Comparison of ENCODE assay signal across 13 cellular contexts in genomic region chr10:112390125-112390703, GRCh38. TPM values are rescaled to one million over a fixed set of nuclear protein-coding genes. Genes with fewer than 3 reads are reported as not detected.
A peak's percentile ranks its signal among the peaks of the same experiment; 100 is the strongest.
DNase-seq lines count a peak whose midpoint lies in the region; ATAC-seq and TF ChIP-seq lines count a peak whose summit lies in the region.
"Had no signal": no experiment of that assay in that cellular context is flagged by ENCODE, and none has a peak within 500 bp of the region (broad histone marks: within the 10 kb centered on the region; RNA-seq: fewer than 3 reads in every experiment).

No MANE protein-coding gene starts in this region.

- no peaks in the 10 kb centered on the region for H3K27me3 Mint-ChIP-seq in activated CD4-positive, alpha-beta T cell treated with anti-CD3 and anti-CD28 coated beads for 36 hours
- H3K27me3 Mint-ChIP-seq in activated CD4-positive, alpha-beta T cell treated with anti-CD3 and anti-CD28 coated beads, Interleukin-2, amount 10 ng/mL, durations not matched to agents 7 days and 5 days, result no peaks in the 10 kb centered on the region
- no peaks in the 10 kb centered on the region for H3K27me3 Mint-ChIP-seq in activated T-helper 2 cell treated with anti-CD3 and anti-CD28 coated beads, Interferon-gamma antibody, Interleukin-2, Interleukin-4, amounts not matched to agents 10 μg/mL and 5 μg/mL and 100 μg/mL, durations not matched to agents 14 hours and 24 hours and 36 hours (ENCODE audit: low read depth)

- H3K36me3 Mint-ChIP-seq in activated CD4-positive, alpha-beta T cell treated with anti-CD3 and anti-CD28 coated beads for 36 hours (ENCODE audit: low read depth), result peaks cover 4% of the 10 kb centered on the region
- peaks cover 13% of the 10 kb centered on the region for H3K36me3 Mint-ChIP-seq in activated CD4-positive, alpha-beta T cell treated with anti-CD3 and anti-CD28 coated beads, Interleukin-2, amount 10 ng/mL, durations not matched to agents 7 days and 5 days (ENCODE audit: low read depth)
- peaks cover 42% of the 10 kb centered on the region for H3K36me3 Mint-ChIP-seq in activated T-helper 2 cell treated with anti-CD3 and anti-CD28 coated beads, Interferon-gamma antibody, Interleukin-2, Interleukin-4, amounts not matched to agents 10 μg/mL and 5 μg/mL and 100 μg/mL, durations not matched to agents 14 hours and 24 hours and 36 hours (ENCODE audit: low read depth)

- no peak for ATAC-seq in activated CD4-positive, alpha-beta T cell treated with anti-CD3 and anti-CD28 coated beads for 36 hours
- peak; percentile 35 for ATAC-seq in GM21447 (IDR thresholded peaks at IDR 0.05; ENCODE audit: unreplicated experiment)
- no peak for ATAC-seq in GM21737 (IDR thresholded peaks at IDR 0.05; ENCODE audit: unreplicated experiment)
- ATAC-seq: GM23338 had no signal

- H3K27ac Mint-ChIP-seq in activated CD4-positive, alpha-beta T cell treated with anti-CD3 and anti-CD28 coated beads for 36 hours, result peak overlapping the region; percentile 64
- H3K27ac Mint-ChIP-seq in activated CD4-positive, alpha-beta T cell treated with anti-CD3 and anti-CD28 coated beads, Interleukin-2, amount 10 ng/mL, durations not matched to agents 7 days and 5 days, result no peak overlapping the region
- H3K27ac Mint-ChIP-seq in activated T-helper 2 cell treated with anti-CD3 and anti-CD28 coated beads, Interferon-gamma antibody, Interleukin-2, Interleukin-4, amounts not matched to agents 10 μg/mL and 5 μg/mL and 100 μg/mL, durations not matched to agents 14 hours and 24 hours and 36 hours, result peak overlapping the region; percentile 43
- H3K27ac Mint-ChIP-seq: GM23338 had no signal

- POLR2A ChIA-PET in activated CD4-positive, alpha-beta T cell treated with anti-CD3 and anti-CD28 coated beads for 36 hours (lab: Charles Lee), result interaction anchor here (0.7 to 2.1 kb wide), 3 partner anchors 14 to 136 kb away, joined by 3 to 14 read pairs (median 4); no protein-coding TSS in a partner anchor
- POLR2A ChIA-PET in activated CD4-positive, alpha-beta T cell treated with anti-CD3 and anti-CD28 coated beads, Interleukin-2, amount 10 ng/mL, durations not matched to agents 7 days and 5 days (lab: Charles Lee), result no interaction called here

- peaks cover 6% of the 10 kb centered on the region for H3K4me1 ChIP-seq in smooth muscle cell (ENCODE audit: low read depth)
- H3K4me1 ChIP-seq: thyroid gland had no signal

- no peak for TF ChIP-seq CTCF in smooth muscle cell (IDR thresholded peaks at IDR 0.05; ENCODE audit: borderline replicate concordance, insufficient read depth, poor library complexity, severe bottlenecking)

- no peak overlapping the region for H3K9ac ChIP-seq in smooth muscle cell (ENCODE audit: low read depth)

- DNase-seq in activated CD4-positive, alpha-beta T cell treated with anti-CD3 and anti-CD28 coated beads for 36 hours, result no peak
- no peak for DNase-seq in activated CD4-positive, alpha-beta T cell treated with anti-CD3 and anti-CD28 coated beads, Interleukin-2, amount 10 ng/mL, durations not matched to agents 7 days and 5 days
- no peak for DNase-seq in activated T-helper 2 cell treated with anti-CD3 and anti-CD28 coated beads, Interferon-gamma antibody, Interleukin-2, Interleukin-4, amounts not matched to agents 10 μg/mL and 5 μg/mL and 100 μg/mL, durations not matched to agents 14 hours and 24 hours and 36 hours (ENCODE audit: low spot score)
- DNase-seq in smooth muscle cell (lab: John Stamatoyannopoulos, UW; ENCODE audit: unreplicated experiment) (no peak), NCI-H2029 (lab: John Stamatoyannopoulos, UW) (no peak)
- no peak for DNase-seq in effector CD4-positive, alpha-beta T cell
- DNase-seq: 8988T, NCI-H1092 treated with DMSO at 0.1 percent for 48 hours, NCI-H446 treated with DMSO at 0.1 percent for 48 hours had no signal

- no peak overlapping the region for H2AFZ ChIP-seq in smooth muscle cell (ENCODE audit: low read depth)

- H3K4me1 Mint-ChIP-seq in activated CD4-positive, alpha-beta T cell treated with anti-CD3 and anti-CD28 coated beads for 36 hours, result peaks cover 52% of the 10 kb centered on the region
- peaks cover 33% of the 10 kb centered on the region for H3K4me1 Mint-ChIP-seq in activated CD4-positive, alpha-beta T cell treated with anti-CD3 and anti-CD28 coated beads, Interleukin-2, amount 10 ng/mL, durations not matched to agents 7 days and 5 days
- H3K4me1 Mint-ChIP-seq in activated T-helper 2 cell treated with anti-CD3 and anti-CD28 coated beads, Interferon-gamma antibody, Interleukin-2, Interleukin-4, amounts not matched to agents 10 μg/mL and 5 μg/mL and 100 μg/mL, durations not matched to agents 14 hours and 24 hours and 36 hours (ENCODE audit: low read depth), result peaks cover 49% of the 10 kb centered on the region
- H3K4me1 Mint-ChIP-seq: GM23338 had no signal

- H3F3A ChIP-seq in smooth muscle cell (ENCODE audit: low read depth), result no peaks in the 10 kb centered on the region

- H3K4me3 ChIP-seq in smooth muscle cell, result no peak overlapping the region
- H3K4me3 ChIP-seq: GM23338, thyroid gland had no signal

- H4K20me1 ChIP-seq in smooth muscle cell (ENCODE audit: low read depth), result no peaks in the 10 kb centered on the region

- H3K4me3 Mint-ChIP-seq in activated CD4-positive, alpha-beta T cell treated with anti-CD3 and anti-CD28 coated beads for 36 hours, result no peak overlapping the region
- H3K4me3 Mint-ChIP-seq in activated CD4-positive, alpha-beta T cell treated with anti-CD3 and anti-CD28 coated beads, Interleukin-2, amount 10 ng/mL, durations not matched to agents 7 days and 5 days, result no peak overlapping the region
- no peak overlapping the region for H3K4me3 Mint-ChIP-seq in activated T-helper 2 cell treated with anti-CD3 and anti-CD28 coated beads, Interferon-gamma antibody, Interleukin-2, Interleukin-4, amounts not matched to agents 10 μg/mL and 5 μg/mL and 100 μg/mL, durations not matched to agents 14 hours and 24 hours and 36 hours (ENCODE audit: low read depth)
- H3K4me3 Mint-ChIP-seq: GM23338 had no signal

- H3K79me2 ChIP-seq in smooth muscle cell (ENCODE audit: low read depth), result no peaks in the 10 kb centered on the region

- intact Hi-C loops in activated CD4-positive, alpha-beta T cell treated with anti-CD3 and anti-CD28 coated beads for 36 hours (cut with DNase I, micrococcal nuclease), result no loop called here
- intact Hi-C loops in activated T-helper 2 cell treated with anti-CD3 and anti-CD28 coated beads, Interferon-gamma antibody, Interleukin-2, Interleukin-4, amounts not matched to agents 10 μg/mL and 5 μg/mL and 100 μg/mL, durations not matched to agents 14 hours and 24 hours and 36 hours (cut with micrococcal nuclease), result no loop called here

- WGBS in smooth muscle cell (ENCODE audit: low lambda C conversion rate), result 96% methylated on average over 3 of the region's 3 CpGs

- no peaks in the 10 kb centered on the region for H3K27me3 ChIP-seq in smooth muscle cell (ENCODE audit: low read depth)
- H3K27me3 ChIP-seq: thyroid gland had no signal

- CTCF ChIA-PET in activated CD4-positive, alpha-beta T cell treated with anti-CD3 and anti-CD28 coated beads for 36 hours (lab: Charles Lee), result interaction anchor here (1.0 to 1.5 kb wide), 4 partner anchors 9 to 44 kb away, joined by 3 to 8 read pairs (median 4); no protein-coding TSS in a partner anchor
- CTCF ChIA-PET in activated CD4-positive, alpha-beta T cell treated with anti-CD3 and anti-CD28 coated beads, Interleukin-2, amount 10 ng/mL, durations not matched to agents 7 days and 5 days (lab: Charles Lee), result interaction anchor here (2.1 kb wide), 1 partner anchor 14 kb away, joined by 7 read pairs; no protein-coding TSS in a partner anchor

- no peaks in the 10 kb centered on the region for H3K9me3 ChIP-seq in smooth muscle cell (replicated peaks; ENCODE audit: low read depth)
- H3K9me3 ChIP-seq: thyroid gland had no signal

- H3K36me3 ChIP-seq in smooth muscle cell (ENCODE audit: low read depth), result no peaks in the 10 kb centered on the region
- H3K36me3 ChIP-seq: thyroid gland had no signal

- H3K4me2 ChIP-seq in smooth muscle cell, result peak overlapping the region; percentile 52
- H3K4me2 ChIP-seq: GM23338 had no signal

- H3K9me3 Mint-ChIP-seq in activated CD4-positive, alpha-beta T cell treated with anti-CD3 and anti-CD28 coated beads for 36 hours (ENCODE audit: low read depth), result no peaks in the 10 kb centered on the region
- H3K9me3 Mint-ChIP-seq in activated CD4-positive, alpha-beta T cell treated with anti-CD3 and anti-CD28 coated beads, Interleukin-2, amount 10 ng/mL, durations not matched to agents 7 days and 5 days, result no peaks in the 10 kb centered on the region
- no peaks in the 10 kb centered on the region for H3K9me3 Mint-ChIP-seq in activated T-helper 2 cell treated with anti-CD3 and anti-CD28 coated beads, Interferon-gamma antibody, Interleukin-2, Interleukin-4, amounts not matched to agents 10 μg/mL and 5 μg/mL and 100 μg/mL, durations not matched to agents 14 hours and 24 hours and 36 hours
- H3K9me3 Mint-ChIP-seq: GM23338 had no signal

- H3K27ac ChIP-seq in smooth muscle cell (ENCODE audit: low read depth), result peak overlapping the region; percentile 93

RNA-seq across cellular contexts. Expression of gene ACSL5, which starts 16.3 kb away (rescaled TPM):
- total RNA-seq in activated CD4-positive, alpha-beta T cell treated with anti-CD3 and anti-CD28 coated beads for 36 hours, result 10 to 100 TPM; 32.0 to 32.1 TPM
- total RNA-seq in activated CD4-positive, alpha-beta T cell treated with anti-CD3 and anti-CD28 coated beads, Interleukin-2, amount 10 ng/mL, durations not matched to agents 7 days and 5 days, result 10 to 100 TPM; 57.8 to 63.7 TPM
- 39.7 and 45.9 TPM in 2 replicates for total RNA-seq in activated T-helper 2 cell treated with anti-CD3 and anti-CD28 coated beads, Interferon-gamma antibody, Interleukin-2, Interleukin-4, amounts not matched to agents 10 μg/mL and 5 μg/mL and 100 μg/mL, durations not matched to agents 14 hours and 24 hours and 36 hours
- total RNA-seq in smooth muscle cell, result not detected in 2 replicates
- polyA plus RNA-seq in smooth muscle cell, result 0.61 TPM in 1 of 2 replicates, not detected in the other
- total RNA-seq: GM23338 had no signal
- polyA plus RNA-seq: GM23338 had no signal

RNA-seq across cellular contexts. Expression of gene ZDHHC6, which starts 56.5 kb away (rescaled TPM):
- 10 to 100 TPM; 42.1 to 61.3 TPM for total RNA-seq in activated CD4-positive, alpha-beta T cell treated with anti-CD3 and anti-CD28 coated beads for 36 hours
- 10 to 100 TPM; 47.8 to 64.3 TPM for total RNA-seq in activated CD4-positive, alpha-beta T cell treated with anti-CD3 and anti-CD28 coated beads, Interleukin-2, amount 10 ng/mL, durations not matched to agents 7 days and 5 days
- total RNA-seq in activated T-helper 2 cell treated with anti-CD3 and anti-CD28 coated beads, Interferon-gamma antibody, Interleukin-2, Interleukin-4, amounts not matched to agents 10 μg/mL and 5 μg/mL and 100 μg/mL, durations not matched to agents 14 hours and 24 hours and 36 hours, result 42.9 and 43.2 TPM in 2 replicates
- total RNA-seq in smooth muscle cell, result 19.2 and 19.4 TPM in 2 replicates
- polyA plus RNA-seq in smooth muscle cell, result 19.7 and 24.5 TPM in 2 replicates

RNA-seq across cellular contexts. Expression of gene VTI1A, which starts 56.8 kb away (rescaled TPM):
- total RNA-seq in activated CD4-positive, alpha-beta T cell treated with anti-CD3 and anti-CD28 coated beads for 36 hours, result 10 to 100 TPM; 27.1 to 33.4 TPM
- total RNA-seq in activated CD4-positive, alpha-beta T cell treated with anti-CD3 and anti-CD28 coated beads, Interleukin-2, amount 10 ng/mL, durations not matched to agents 7 days and 5 days, result 10 to 100 TPM; 39.6 to 41.5 TPM
- total RNA-seq in activated T-helper 2 cell treated with anti-CD3 and anti-CD28 coated beads, Interferon-gamma antibody, Interleukin-2, Interleukin-4, amounts not matched to agents 10 μg/mL and 5 μg/mL and 100 μg/mL, durations not matched to agents 14 hours and 24 hours and 36 hours, result 33.6 and 39.5 TPM in 2 replicates
- total RNA-seq in smooth muscle cell, result 21.8 and 30.3 TPM in 2 replicates
- 11.9 and 14.0 TPM in 2 replicates for polyA plus RNA-seq in smooth muscle cell

Comparison
In these comparisons a context has a peak if more than half of its experiments do, and no peak if none do; other contexts are left out.
1. RNA of gene ACSL5, which starts 16.3 kb away (total RNA-seq): 57.8 to 63.7 TPM in activated CD4-positive, alpha-beta T cell treated with anti-CD3 and anti-CD28 coated beads, Interleukin-2, amount 10 ng/mL, durations not matched to agents 7 days and 5 days, 39.7 to 45.9 TPM in activated T-helper 2 cell treated with anti-CD3 and anti-CD28 coated beads, Interferon-gamma antibody, Interleukin-2, Interleukin-4, amounts not matched to agents 10 μg/mL and 5 μg/mL and 100 μg/mL, durations not matched to agents 14 hours and 24 hours and 36 hours and 32.0 to 32.1 TPM in activated CD4-positive, alpha-beta T cell treated with anti-CD3 and anti-CD28 coated beads for 36 hours; not detected in smooth muscle cell; every median in the first group is over 10 times any median in the second.